Comparison of ENCODE assay signal across 9 cellular contexts in genomic region chr10:124723826-124724225, GRCh38. TPM values are rescaled to one million over a fixed set of nuclear protein-coding genes. Genes with fewer than 3 reads are reported as not detected.
DNase-seq lines count a peak whose midpoint lies in the region; ATAC-seq and TF ChIP-seq lines count a peak whose summit lies in the region.
"Had no signal": no experiment of that assay in that cellular context is flagged by ENCODE, and none has a peak within 500 bp of the region (broad histone marks: within the 10 kb centered on the region; RNA-seq: fewer than 3 reads in every experiment).

No MANE protein-coding gene starts in this region.

- no peaks in the 10 kb centered on the region for H3K27me3 Mint-ChIP-seq in stimulated activated naive CD8-positive, alpha-beta T cell treated with anti-CD3 and anti-CD28 coated beads, Interleukin-15, Interleukin-2, amounts not matched to agents 100 ng/mL and 50 ng/mL, for 24 hours
- H3K27me3 Mint-ChIP-seq in effector memory CD8-positive, alpha-beta T cell = no peaks in the 10 kb centered on the region
- H3K27me3 Mint-ChIP-seq in neural crest cell (ENCODE audit: low read depth) = no peaks in the 10 kb centered on the region

- peak overlapping the region; percentile 91 for H3K27ac Mint-ChIP-seq in stimulated activated naive CD8-positive, alpha-beta T cell treated with anti-CD3 and anti-CD28 coated beads, Interleukin-15, Interleukin-2, amounts not matched to agents 100 ng/mL and 50 ng/mL, for 24 hours
- peak overlapping the region; percentile 95 to 96 for H3K27ac Mint-ChIP-seq in effector memory CD8-positive, alpha-beta T cell
- H3K27ac Mint-ChIP-seq in neural crest cell (ENCODE audit: unreplicated experiment) = peak overlapping the region; percentile 85

- no peak for TF ChIP-seq CTCF in neural crest cell (conservative IDR thresholded peaks at IDR 0.05)

- no peak for DNase-seq in stimulated activated naive CD8-positive, alpha-beta T cell treated with anti-CD3 and anti-CD28 coated beads, Interleukin-15, Interleukin-2, amounts not matched to agents 100 U/mL and 50 U/mL, for 24 hours
- no peak for DNase-seq in effector memory CD8-positive, alpha-beta T cell
- no peak for DNase-seq in neural crest cell (ENCODE audit: low read depth, low spot score)
- no peak for DNase-seq in NCI-H1105 treated with DMSO at 0.1 percent for 48 hours (lab: John Stamatoyannopoulos, UW)
- no peak for DNase-seq in NCI-H526 (lab: John Stamatoyannopoulos, UW)
- no peak for DNase-seq in NCI-H2196 treated with DMSO at 0.1 percent for 48 hours (lab: John Stamatoyannopoulos, UW; ENCODE audit: unreplicated experiment)
- DNase-seq in NCI-H774 (lab: John Stamatoyannopoulos, UW) = no peak
- DNase-seq: NCI-H1092 had no signal

- H3K4me3 Mint-ChIP-seq in stimulated activated naive CD8-positive, alpha-beta T cell treated with anti-CD3 and anti-CD28 coated beads, Interleukin-15, Interleukin-2, amounts not matched to agents 100 ng/mL and 50 ng/mL, for 24 hours = no peak overlapping the region
- peak overlapping the region; percentile 84 to 85 for H3K4me3 Mint-ChIP-seq in effector memory CD8-positive, alpha-beta T cell
- peak overlapping the region; percentile 28 for H3K4me3 Mint-ChIP-seq in neural crest cell

- H3K36me3 Mint-ChIP-seq in stimulated activated naive CD8-positive, alpha-beta T cell treated with anti-CD3 and anti-CD28 coated beads, Interleukin-15, Interleukin-2, amounts not matched to agents 100 ng/mL and 50 ng/mL, for 24 hours (ENCODE audit: low read depth) = peaks cover 10% of the 10 kb centered on the region
- H3K36me3 Mint-ChIP-seq in effector memory CD8-positive, alpha-beta T cell (ENCODE audit: insufficient read depth) = peaks cover 62% of the 10 kb centered on the region
- H3K36me3 Mint-ChIP-seq in neural crest cell (ENCODE audit: low read depth) = peaks cover 4% of the 10 kb centered on the region

- ATAC-seq in stimulated activated naive CD8-positive, alpha-beta T cell treated with anti-CD3 and anti-CD28 coated beads, Interleukin-15, Interleukin-2, amounts not matched to agents 100 U/mL and 50 U/mL, for 24 hours = no peak
- no peak for ATAC-seq in effector memory CD8-positive, alpha-beta T cell (replicated peaks)

- H3K4me1 Mint-ChIP-seq in stimulated activated naive CD8-positive, alpha-beta T cell treated with anti-CD3 and anti-CD28 coated beads, Interleukin-15, Interleukin-2, amounts not matched to agents 100 ng/mL and 50 ng/mL, for 24 hours (ENCODE audit: low read depth) = peaks cover 95% of the 10 kb centered on the region
- H3K4me1 Mint-ChIP-seq in effector memory CD8-positive, alpha-beta T cell (ENCODE audit: low read depth in 2 of 2) = peaks cover 78 to 91% of the 10 kb centered on the region in 2 donors
- peaks cover 41% of the 10 kb centered on the region for H3K4me1 Mint-ChIP-seq in neural crest cell

- no peaks in the 10 kb centered on the region for H3K9me3 Mint-ChIP-seq in stimulated activated naive CD8-positive, alpha-beta T cell treated with anti-CD3 and anti-CD28 coated beads, Interleukin-15, Interleukin-2, amounts not matched to agents 100 ng/mL and 50 ng/mL, for 24 hours
- no peaks in the 10 kb centered on the region for H3K9me3 Mint-ChIP-seq in effector memory CD8-positive, alpha-beta T cell
- no peaks in the 10 kb centered on the region for H3K9me3 Mint-ChIP-seq in neural crest cell

RNA-seq across cellular contexts. Expression of gene FAM53B, which starts 20.4 kb away (rescaled TPM):
- total RNA-seq in neural crest cell = 41.3 TPM in 2 replicates
